In the genomic region with DNA sequence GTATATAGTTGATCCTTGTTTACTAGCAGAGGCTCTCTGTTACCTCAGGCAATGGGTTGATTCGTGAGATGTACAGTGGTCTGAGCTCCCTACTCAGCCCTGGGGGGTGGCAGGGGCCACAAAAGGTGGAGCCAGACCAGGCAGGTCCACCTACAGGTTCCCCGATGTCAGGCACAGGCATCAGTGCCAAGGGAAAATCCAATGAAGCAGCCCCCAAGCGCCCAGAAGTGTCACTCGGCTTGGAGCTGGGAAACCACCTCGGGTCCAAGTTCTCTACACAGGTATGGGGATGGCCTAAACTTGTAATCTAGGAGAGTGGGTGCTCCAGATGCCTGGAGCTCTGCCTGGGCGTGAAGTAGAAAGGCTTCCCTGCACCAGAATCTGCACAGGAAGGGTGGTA, we compare ENCODE assay signal across 25 cellular contexts.
"Had no signal": no experiment of that assay in that cellular context is flagged by ENCODE, and none has a peak within 500 bp of the region (broad histone marks: within the 10 kb centered on the region; RNA-seq: fewer than 3 reads in every experiment).

No MANE protein-coding gene starts in this region.

- H3K9ac ChIP-seq: neural progenitor cell, parathyroid adenoma had no signal

- H3K4me2 ChIP-seq: neural progenitor cell had no signal

- ATAC-seq: natural killer cell; psoas muscle; right cardiac atrium; right lobe of liver; stimulated activated effector memory CD8-positive, alpha-beta T cell treated with anti-CD3 and anti-CD28 coated beads, Interleukin-12 subunit alpha, Interleukin-12 subunit beta, amount 100 ng/mL, for 72 hours; stimulated activated naive B cell treated with anti-CD40 and anti-IgM and Interleukin-4, amounts not matched to agents 10 μg/mL and 1 μg/mL and 100 μg/mL, for 72 hours had no signal

- H3K4me3 ChIP-seq: neural progenitor cell, ovary, psoas muscle, right lobe of liver, sigmoid colon, stomach, thoracic aorta, thyroid gland, tibial nerve, upper lobe of left lung, vagina had no signal

- DNase-seq: natural killer cell; occipital lobe; ovary; psoas muscle; right cardiac atrium; right lobe of liver; sigmoid colon; small intestine; stimulated activated CD4-positive, alpha-beta T cell treated with anti-CD3 and anti-CD28 coated beads, Interleukin-15, amount 100 ng/mL, for 24 hours; stimulated activated CD4-positive, alpha-beta T cell treated with anti-CD3 and anti-CD28 coated beads, Interleukin-2, amount 100 ng/mL, for 24 hours; stimulated activated CD4-positive, alpha-beta T cell treated with anti-CD3 and anti-CD28 coated beads, Interleukin-2, amount 100 ng/mL, for 48 hours; stimulated activated CD4-positive, alpha-beta T cell treated with anti-CD3 and anti-CD28 coated beads, Interleukin-4, amount 100 ng/mL, for 24 hours; stimulated activated naive B cell treated with anti-CD40 and anti-IgM and Interleukin-4, amounts not matched to agents 10 μg/mL and 1 μg/mL and 100 μg/mL, for 72 hours; stimulated activated naive CD4-positive, alpha-beta T cell treated with Interleukin-2 at 50 U/mL for 16 hours; stomach; thyroid gland; trophoblast cell had no signal

- H3K4me1 ChIP-seq: neural progenitor cell, parathyroid adenoma, psoas muscle, thyroid gland, tibial nerve, upper lobe of left lung had no signal

- H3K9me3 ChIP-seq: ovary, right lobe of liver, sigmoid colon, thoracic aorta, thyroid gland, upper lobe of left lung, vagina had no signal

- H3K36me3 ChIP-seq: neural progenitor cell, ovary, right lobe of liver, sigmoid colon, stomach, thoracic aorta, thyroid gland, tibial nerve, upper lobe of left lung, vagina had no signal

- H2AFZ ChIP-seq: neural progenitor cell, parathyroid adenoma had no signal

- FAIRE-seq: small intestine, urothelium cell line had no signal

- H3K27ac ChIP-seq: neural progenitor cell, ovary, parathyroid adenoma, psoas muscle, right lobe of liver, sigmoid colon, stomach, thoracic aorta, thyroid gland, tibial nerve, upper lobe of left lung, vagina had no signal

- H3K27me3 ChIP-seq: neural progenitor cell, ovary, right lobe of liver, sigmoid colon, stomach, thyroid gland, tibial nerve, upper lobe of left lung, vagina had no signal

- H3K79me2 ChIP-seq: parathyroid adenoma had no signal
